8 cellular contexts compared by ENCODE assay signal in the genomic region with DNA sequence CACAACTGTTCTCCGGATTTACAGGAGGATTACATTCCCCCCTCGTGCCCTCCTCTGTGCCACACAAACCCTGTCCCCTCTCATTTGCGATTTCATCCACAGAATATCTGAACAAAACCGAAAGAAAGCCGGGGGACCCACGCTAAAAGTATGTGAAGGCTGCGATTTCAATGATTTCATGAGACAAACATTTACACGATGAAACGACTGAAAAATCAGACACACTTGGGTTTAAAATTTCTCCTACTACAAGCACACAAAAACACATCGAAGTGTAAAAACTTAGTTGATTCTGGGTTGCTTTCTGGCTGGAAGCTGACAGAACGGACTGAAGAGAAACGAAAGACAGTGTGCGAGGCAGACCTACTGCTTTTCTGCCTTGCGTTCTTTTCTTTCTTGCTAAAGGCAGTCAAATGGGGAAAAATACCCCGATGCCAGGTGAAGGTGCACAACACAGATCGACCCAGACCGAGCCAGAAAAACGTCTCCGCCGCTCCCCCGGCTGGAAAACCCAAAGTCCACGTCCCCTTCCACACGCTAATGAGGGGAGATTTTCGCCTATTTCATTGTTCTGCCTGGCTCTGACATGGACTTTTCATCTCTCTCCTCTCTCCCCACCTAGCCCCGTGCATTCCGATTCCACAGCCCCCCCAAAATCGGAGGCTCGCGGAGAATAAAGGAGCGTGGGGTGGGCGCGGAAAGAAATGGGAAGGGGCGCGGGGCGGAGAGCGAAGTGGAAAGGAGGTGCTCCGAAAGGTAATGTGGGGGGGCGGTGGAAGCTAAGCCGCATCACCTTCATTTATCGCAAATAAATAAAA. TPM values are rescaled to one million over a fixed set of nuclear protein-coding genes. Genes with fewer than 3 reads are reported as not detected.
DNase-seq lines count a peak whose midpoint lies in the region; ATAC-seq and TF ChIP-seq lines count a peak whose summit lies in the region.

No MANE protein-coding gene starts in this region.

- peak; percentile 26 for DNase-seq in DMS114 treated with DMSO at 0.1 percent for 48 hours (lab: John Stamatoyannopoulos, UW; ENCODE audit: unreplicated experiment)
- peak; percentile 35 for DNase-seq in central memory CD4-positive, alpha-beta T cell
- DNase-seq in kidney epithelial cell (ENCODE audit: low read depth): no peak
- peak; percentile 26 to 33 for DNase-seq in stimulated activated CD4-positive, alpha-beta T cell treated with anti-CD3 and anti-CD28 coated beads, Interleukin-2, amount 100 ng/mL, for 24 hours
- DNase-seq in cerebellar nuclear complex (lab: John Stamatoyannopoulos, UW): no peak

- H3K27me3 ChIP-seq in HUES48 (ENCODE audit: control insufficient read depth, insufficient read depth, low read length): peaks cover 43% of the 10 kb centered on the region
- H3K27me3 ChIP-seq in SU-DHL-6 (ENCODE audit: low read length): no peaks in the 10 kb centered on the region
- H3K27me3 ChIP-seq in kidney epithelial cell (ENCODE audit: control insufficient read depth, insufficient read depth, low read length): no peaks in the 10 kb centered on the region

- H2AFZ ChIP-seq in SU-DHL-6 (ENCODE audit: low read depth, low read length, severe bottlenecking): peak overlapping the region; percentile 49

- H3K9ac ChIP-seq in HUES48 (ENCODE audit: low read depth, low read length) (peak overlapping the region; percentile 33), SU-DHL-6 (ENCODE audit: low read length) (peak overlapping the region; percentile 34; the same call in 1 of the 2 replicates)

- H3K9me2 ChIP-seq in SU-DHL-6 (replicated peaks; ENCODE audit: insufficient read depth, low read length): no peaks in the 10 kb centered on the region

- ATAC-seq in GM19023 (IDR thresholded peaks at IDR 0.05; ENCODE audit: unreplicated experiment): no peak

- H3K9me3 ChIP-seq in HUES48 (ENCODE audit: control insufficient read depth, insufficient read depth, low read length) (no peaks in the 10 kb centered on the region), SU-DHL-6 (ENCODE audit: insufficient read depth, low read length) (no peaks in the 10 kb centered on the region)

- no peaks in the 10 kb centered on the region for H3K79me2 ChIP-seq in SU-DHL-6 (ENCODE audit: insufficient read depth, low read length)

- H3K27ac ChIP-seq in HUES48 (ENCODE audit: low read depth, low read length): peak overlapping the region; percentile 16
- no peak overlapping the region for H3K27ac ChIP-seq in SU-DHL-6 (ENCODE audit: low read depth, low read length)

- H3K36me3 ChIP-seq in HUES48 (ENCODE audit: control insufficient read depth, insufficient read depth, low read length) (no peaks in the 10 kb centered on the region), SU-DHL-6 (ENCODE audit: low read length) (no peaks in the 10 kb centered on the region), kidney epithelial cell (ENCODE audit: control insufficient read depth, insufficient read depth, low read length) (no peaks in the 10 kb centered on the region)

- no peak for TF ChIP-seq CTCF in SU-DHL-6 (IDR thresholded peaks at IDR 0.05; ENCODE audit: insufficient read depth, low read length, poor library complexity, severe bottlenecking)
- TF ChIP-seq CTCF in kidney epithelial cell (IDR thresholded peaks at IDR 0.05; ENCODE audit: insufficient read depth, low read length, poor library complexity, severe bottlenecking): no peak

- H3K4me2 ChIP-seq in SU-DHL-6 (ENCODE audit: low read depth, low read length, poor library complexity, severe bottlenecking): peak overlapping the region; percentile 78

- peak overlapping the region; percentile 73 for H3K4me3 ChIP-seq in HUES48 (ENCODE audit: low read depth, low read length)
- peak overlapping the region; percentile 54 for H3K4me3 ChIP-seq in SU-DHL-6 (ENCODE audit: insufficient read depth, low read length, poor library complexity, severe bottlenecking)
- H3K4me3 ChIP-seq in kidney epithelial cell (ENCODE audit: low read depth, low read length): peak overlapping the region; percentile 59

- no peaks in the 10 kb centered on the region for H4K20me1 ChIP-seq in SU-DHL-6 (ENCODE audit: low read depth, low read length)

- no peaks in the 10 kb centered on the region for H3F3A ChIP-seq in SU-DHL-6 (ENCODE audit: insufficient read depth)

- H3K4me1 ChIP-seq in HUES48 (ENCODE audit: control insufficient read depth, insufficient read depth, low read length): peaks cover 11% of the 10 kb centered on the region

RNA-seq across cellular contexts. Expression of gene HIPK2, which starts 1.1 kb away (rescaled TPM):
- 44.0 and 50.5 TPM in 2 replicates for total RNA-seq in kidney epithelial cell

RNA-seq across cellular contexts. Expression of gene TBXAS1, which starts 52.4 kb away (rescaled TPM):
- total RNA-seq in kidney epithelial cell: 7.1 and 7.8 TPM in 2 replicates

Comparison
In these comparisons a context has a peak if more than half of its experiments do, and no peak if none do; other contexts are left out.
1. DNase-seq: peak in DMS114 treated with DMSO at 0.1 percent for 48 hours (single experiment), central memory CD4-positive, alpha-beta T cell (single experiment) and stimulated activated CD4-positive, alpha-beta T cell treated with anti-CD3 and anti-CD28 coated beads, Interleukin-2, amount 100 ng/mL, for 24 hours (2 of 2); none in kidney epithelial cell (single experiment) and cerebellar nuclear complex (0 of 2).
2. Peak in every context shown above with its lines, with median percentiles within 50 percentile points of each other: H3K4me3 ChIP-seq.